In the genomic region with DNA sequence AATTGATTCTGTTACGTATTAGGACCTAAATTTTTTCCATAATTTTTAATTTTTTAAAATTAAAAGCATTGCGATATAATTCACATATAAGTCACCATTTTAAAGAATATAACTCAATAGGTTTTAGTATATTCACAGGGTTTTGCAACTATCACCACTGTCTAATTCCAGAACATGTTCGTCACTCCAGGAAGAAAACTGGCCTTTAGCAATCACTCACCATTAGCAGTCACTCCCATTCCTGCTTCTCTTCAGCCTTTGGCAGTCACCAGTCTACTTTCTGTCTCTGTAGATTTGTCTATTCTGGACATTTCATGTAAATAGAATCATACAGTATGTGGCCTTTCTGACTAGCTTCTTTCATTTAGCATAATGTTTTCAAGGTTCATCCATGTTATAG, we compare ENCODE assay signal across 22 cellular contexts.
DNase-seq lines count a peak whose midpoint lies in the region; ATAC-seq and TF ChIP-seq lines count a peak whose summit lies in the region.
"Had no signal": no experiment of that assay in that cellular context is flagged by ENCODE, and none has a peak within 500 bp of the region (broad histone marks: within the 10 kb centered on the region; RNA-seq: fewer than 3 reads in every experiment).

No MANE protein-coding gene starts in this region.

- ATAC-seq in IMR-90 (ENCODE audit: low read depth): no peak
- ATAC-seq in HG03175 (IDR thresholded peaks at IDR 0.05; ENCODE audit: unreplicated experiment): no peak
- no peak for ATAC-seq in natural killer cell
- no peak for ATAC-seq in HG03025 (IDR thresholded peaks at IDR 0.05; ENCODE audit: low FRiP score, unreplicated experiment)
- ATAC-seq: GM23338, Panc1 had no signal

- no peak for TF ChIP-seq POLR2A in IMR-90 (IDR thresholded peaks at IDR 0.05; ENCODE audit: low read depth, low read length)

- no TSS peak for BruUV-seq in IMR-90 (replicated peaks; lab: Mats Ljungman, UMichigan)

- TF ChIP-seq RAD21 in IMR-90 (IDR thresholded peaks at IDR 0.05; ENCODE audit: low read length): no peak

- no peak overlapping the region for H2BK5ac ChIP-seq in IMR-90 (ENCODE audit: low read depth, low read length, poor library complexity, severe bottlenecking)

- H3K9me1 ChIP-seq in IMR-90 (ENCODE audit: insufficient read depth, low read length): no peaks in the 10 kb centered on the region

- H3K4me3 ChIP-seq in IMR-90 (ENCODE audit: insufficient read depth, low read depth, low read length) (no peak overlapping the region), choroid plexus epithelial cell (ENCODE audit: low read depth, low read length) (no peak overlapping the region), fibroblast of the aortic adventitia (ENCODE audit: low read depth, low read length) (no peak overlapping the region)
- H3K4me3 ChIP-seq: BLaER1 treated with 17β-estradiol and CSF1 and Interleukin-3, amounts not matched to agents 10 nM and 100 nM; GM23338; HAP-1; SJCRH30 had no signal

- no peaks in the 10 kb centered on the region for H4K20me1 ChIP-seq in IMR-90 (ENCODE audit: insufficient read depth, low read length)

- no peak overlapping the region for H2AK5ac ChIP-seq in IMR-90 (ENCODE audit: low read depth, low read length)

- no peak overlapping the region for H3K14ac ChIP-seq in IMR-90 (replicated peaks; ENCODE audit: low read depth, low read length)

- dilution Hi-C loops in IMR-90 (cut with HindIII; ENCODE audit: low sequenced_read_pairs, unreplicated experiment): no loop called here

- H2BK15ac ChIP-seq in IMR-90 (ENCODE audit: low read depth, low read length): no peak overlapping the region; the same call in 2 of the 3 replicates

- intact Hi-C loops in IMR-90 (cut with micrococcal nuclease): no loop called here
- intact Hi-C loops in activated naive CD4-positive, alpha-beta T cell treated with anti-CD3 and anti-CD28 coated beads for 36 hours (cut with micrococcal nuclease): no loop called here
- intact Hi-C loops in natural killer cell (cut with micrococcal nuclease): no loop called here

- no peak overlapping the region for H3K4me2 ChIP-seq in IMR-90 (ENCODE audit: low read depth, low read length)
- H3K4me2 ChIP-seq: BLaER1 treated with 17β-estradiol and CSF1 and Interleukin-3, amounts not matched to agents 10 nM and 100 nM; GM23338; KMS-11 had no signal

- DNase-seq in IMR-90: peak; percentile 17
- DNase-seq in choroid plexus epithelial cell (ENCODE audit: low read depth): peak; percentile 24
- peak; percentile 54 for DNase-seq in fibroblast of the aortic adventitia (ENCODE audit: low read depth)
- no peak for DNase-seq in activated naive CD4-positive, alpha-beta T cell treated with anti-CD3 and anti-CD28 coated beads for 36 hours
- no peak for DNase-seq in natural killer cell
- DNase-seq: Calu3; CD8-positive, alpha-beta memory T cell; DMS153; NCI-H1105 treated with DMSO at 0.1 percent for 48 hours; NCI-H1694; NCI-H2081; NCI-H2171; NCI-H524 treated with DMSO at 0.1 percent for 48 hours; NCI-H82; SJCRH30 had no signal

- no CpG with 5 or more reads among the region's 3 CpGs for WGBS in IMR-90 (ENCODE audit: extremely low coverage in 2 of 2, insufficient read length in 1 of 2), 2 experiments

- H2AK9ac ChIP-seq in IMR-90 (replicated peaks; ENCODE audit: low read depth, low read length, poor library complexity): no peak overlapping the region

- H3K79me1 ChIP-seq in IMR-90 (ENCODE audit: low read depth in 1 of 2, low read length in 2 of 2): peaks cover 5 to 7% of the 10 kb centered on the region in 2 experiments; a peak in 3 of 4 replicates

- peaks cover 33% of the 10 kb centered on the region for H3K4me1 Mint-ChIP-seq in activated naive CD4-positive, alpha-beta T cell treated with anti-CD3 and anti-CD28 coated beads for 36 hours (ENCODE audit: low read depth)
- peaks cover 15 to 22% of the 10 kb centered on the region in 2 donors for H3K4me1 Mint-ChIP-seq in natural killer cell

- peaks cover 17% of the 10 kb centered on the region for H3K36me3 Mint-ChIP-seq in activated naive CD4-positive, alpha-beta T cell treated with anti-CD3 and anti-CD28 coated beads for 36 hours (ENCODE audit: low read depth)
- H3K36me3 Mint-ChIP-seq in natural killer cell: no peaks in the 10 kb centered on the region

- TF ChIP-seq CTCF in IMR-90 (conservative IDR thresholded peaks at IDR 0.05; ENCODE audit: low read depth, low read length) (no peak), choroid plexus epithelial cell (conservative IDR thresholded peaks at IDR 0.05; ENCODE audit: low read depth, low read length) (no peak), fibroblast of the aortic adventitia (IDR thresholded peaks at IDR 0.05; ENCODE audit: insufficient read depth, low read length) (no peak), natural killer cell (IDR thresholded peaks at IDR 0.05) (no peak)

- no peaks in the 10 kb centered on the region for H3K27me3 Mint-ChIP-seq in activated naive CD4-positive, alpha-beta T cell treated with anti-CD3 and anti-CD28 coated beads for 36 hours (ENCODE audit: low read depth)
- H3K27me3 Mint-ChIP-seq in natural killer cell (ENCODE audit: low read depth in 2 of 2): no peaks in the 10 kb centered on the region
- H3K27me3 Mint-ChIP-seq: CD8-positive, alpha-beta memory T cell had no signal

- no peak overlapping the region for H4K5ac ChIP-seq in IMR-90 (ENCODE audit: low read depth, low read length)

- no peak overlapping the region for H2BK120ac ChIP-seq in IMR-90 (ENCODE audit: low read depth, low read length)

- no peak overlapping the region for H3K56ac ChIP-seq in IMR-90 (ENCODE audit: extremely low read depth, insufficient read depth, low read length)

- H2BK20ac ChIP-seq in IMR-90 (ENCODE audit: low read depth, low read length): no peak overlapping the region

- H3K4ac ChIP-seq in IMR-90 (ENCODE audit: low read depth, low read length): no peak overlapping the region

- no peak overlapping the region for H3K18ac ChIP-seq in IMR-90 (ENCODE audit: low read depth, low read length)

- H3K9me3 Mint-ChIP-seq in activated naive CD4-positive, alpha-beta T cell treated with anti-CD3 and anti-CD28 coated beads for 36 hours: peaks cover 4% of the 10 kb centered on the region
- peaks cover 0 to 2% of the 10 kb centered on the region in 2 donors for H3K9me3 Mint-ChIP-seq in natural killer cell

- 0 out of 2 replicates have a peak, but pooled peaks cover 1% of the 10 kb centered on the region for H3K36me3 ChIP-seq in IMR-90 (ENCODE audit: control insufficient read depth, insufficient read depth, low read length)
- H3K36me3 ChIP-seq: HAP-1, SJCRH30 had no signal

- H3K27ac Mint-ChIP-seq in activated naive CD4-positive, alpha-beta T cell treated with anti-CD3 and anti-CD28 coated beads for 36 hours: no peak overlapping the region
- H3K27ac Mint-ChIP-seq in natural killer cell: no peak overlapping the region
- H3K27ac Mint-ChIP-seq: CD8-positive, alpha-beta memory T cell; GM23338 had no signal

- H3K4me3 Mint-ChIP-seq in activated naive CD4-positive, alpha-beta T cell treated with anti-CD3 and anti-CD28 coated beads for 36 hours: no peak overlapping the region
- H3K4me3 Mint-ChIP-seq in natural killer cell: no peak overlapping the region
- H3K4me3 Mint-ChIP-seq: CD8-positive, alpha-beta memory T cell; GM23338 had no signal

- no peak overlapping the region for H4K91ac ChIP-seq in IMR-90 (ENCODE audit: insufficient read depth, low read depth, low read length)

- no peaks in the 10 kb centered on the region for H3K9me3 ChIP-seq in IMR-90 (ENCODE audit: control insufficient read depth, insufficient read depth, low read length)
- H3K9me3 ChIP-seq: HAP-1, SJCRH30 had no signal

- in situ Hi-C loops in IMR-90 (cut with MboI; ENCODE audit: low sequenced_read_pairs): loop anchor here (25.0 kb wide), 2 partner anchors 717 to 1117 kb away; no protein-coding TSS in a partner anchor

- H4K8ac ChIP-seq in IMR-90 (ENCODE audit: low read depth in 2 of 2, low read length in 2 of 2): no peak overlapping the region

- H3K23ac ChIP-seq in IMR-90 (ENCODE audit: low read depth, low read length): no peak overlapping the region

- H3K27me3 ChIP-seq in IMR-90 (ENCODE audit: control insufficient read depth, insufficient read depth, low read length): no peaks in the 10 kb centered on the region
- H3K27me3 ChIP-seq: BLaER1 treated with 17β-estradiol and CSF1 and Interleukin-3, amounts not matched to agents 10 nM and 100 nM; SJCRH30 had no signal

- POLR2A ChIA-PET in IMR-90 (lab: Charles Lee; ENCODE audit: unreplicated experiment): no interaction called here

- no peak overlapping the region for H3K27ac ChIP-seq in IMR-90 (ENCODE audit: insufficient read depth, low read length)
- H3K27ac ChIP-seq: BLaER1 treated with 17β-estradiol and CSF1 and Interleukin-3, amounts not matched to agents 10 nM and 100 nM; KMS-11; SJCRH30 had no signal

- H3K4me1 ChIP-seq in IMR-90 (ENCODE audit: control insufficient read depth, insufficient read depth, low read length): no peaks in the 10 kb centered on the region
- H3K4me1 ChIP-seq: SJCRH30 had no signal

- H2AFZ ChIP-seq in IMR-90 (replicated peaks; ENCODE audit: low read length, poor library complexity): no peak overlapping the region
- H2AFZ ChIP-seq: GM23338 had no signal

- CTCF ChIA-PET in IMR-90 (lab: Yijun Ruan, JAX): no interaction called here
- CTCF ChIA-PET in activated naive CD4-positive, alpha-beta T cell treated with anti-CD3 and anti-CD28 coated beads for 36 hours (lab: Charles Lee): no interaction called here

- H3K9ac ChIP-seq in IMR-90 (ENCODE audit: low read depth, low read length): no peak overlapping the region
- H3K9ac ChIP-seq: BLaER1 treated with 17β-estradiol and CSF1 and Interleukin-3, amounts not matched to agents 10 nM and 100 nM; KMS-11 had no signal

TF ChIP-seq in IMR-90, 13 proteins besides CTCF, POLR2A, EP300 and RAD21 (continues in another document):
- TF ChIP-seq, protein P1, sequence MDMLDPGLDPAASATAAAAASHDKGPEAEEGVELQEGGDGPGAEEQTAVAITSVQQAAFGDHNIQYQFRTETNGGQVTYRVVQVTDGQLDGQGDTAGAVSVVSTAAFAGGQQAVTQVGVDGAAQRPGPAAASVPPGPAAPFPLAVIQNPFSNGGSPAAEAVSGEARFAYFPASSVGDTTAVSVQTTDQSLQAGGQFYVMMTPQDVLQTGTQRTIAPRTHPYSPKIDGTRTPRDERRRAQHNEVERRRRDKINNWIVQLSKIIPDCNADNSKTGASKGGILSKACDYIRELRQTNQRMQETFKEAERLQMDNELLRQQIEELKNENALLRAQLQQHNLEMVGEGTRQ (IDR thresholded peaks at IDR 0.05; ENCODE audit: low read depth, low read length): no peak
- TF ChIP-seq CHD1 (IDR thresholded peaks at IDR 0.05; ENCODE audit: low read depth, low read length) (no peak), SMC3 (IDR thresholded peaks at IDR 0.05; ENCODE audit: low read depth, low read length) (no peak), RCOR1 (IDR thresholded peaks at IDR 0.05; ENCODE audit: insufficient replicate concordance, low read length) (no peak), RFX5 (IDR thresholded peaks at IDR 0.05; ENCODE audit: low read depth, low read length) (no peak), MAFK (IDR thresholded peaks at IDR 0.05; ENCODE audit: low read depth, low read length) (no peak), MAZ (IDR thresholded peaks at IDR 0.05; ENCODE audit: borderline replicate concordance, low read depth, low read length) (no peak), NFE2L2 (IDR thresholded peaks at IDR 0.05; ENCODE audit: low read depth, low read length) (no peak), FOS (IDR thresholded peaks at IDR 0.05; ENCODE audit: low read depth, low read length) (no peak), BHLHE40 (IDR thresholded peaks at IDR 0.05; ENCODE audit: low read depth, low read length) (no peak)

Comparison
In these comparisons a context has a peak if more than half of its experiments do, and no peak if none do; other contexts are left out.
1. DNase-seq: peak in IMR-90 (single experiment), choroid plexus epithelial cell (single experiment) and fibroblast of the aortic adventitia (single experiment); none in activated naive CD4-positive, alpha-beta T cell treated with anti-CD3 and anti-CD28 coated beads for 36 hours (single experiment) and natural killer cell (single experiment).